Comparison of ENCODE assay signal across 20 cellular contexts in genomic region chr2:44549856-44550255, GRCh38.
DNase-seq lines count a peak whose midpoint lies in the region; ATAC-seq, FAIRE-seq and TF ChIP-seq lines count a peak whose summit lies in the region.
"Had no signal": no experiment of that assay in that cellular context is flagged by ENCODE, and none has a peak within 500 bp of the region (broad histone marks: within the 10 kb centered on the region; RNA-seq: fewer than 3 reads in every experiment).

No MANE protein-coding gene starts in this region.

- H3K9me3 ChIP-seq in astrocyte (ENCODE audit: insufficient read depth, low read depth, low read length) = no peaks in the 10 kb centered on the region
- H3K9me3 ChIP-seq: stomach had no signal

- H3K36me3 Mint-ChIP-seq in astrocyte (ENCODE audit: low read depth, unreplicated experiment) (no peaks in the 10 kb centered on the region), endothelial cell (ENCODE audit: low read depth, unreplicated experiment) (no peaks in the 10 kb centered on the region)
- H3K36me3 Mint-ChIP-seq in activated CD4-positive, alpha-beta T cell treated with anti-CD3 and anti-CD28 coated beads for 36 hours (ENCODE audit: low read depth) = peaks cover 21% of the 10 kb centered on the region
- H3K36me3 Mint-ChIP-seq: type B pancreatic cell had no signal

- H2AFZ ChIP-seq in astrocyte (ENCODE audit: low read depth, low read length) = no peak overlapping the region

- H3K4me3 ChIP-seq in AG10803 (ENCODE audit: low read length) (no peak overlapping the region), astrocyte (ENCODE audit: insufficient read depth, low read depth, low read length) (no peak overlapping the region)
- H3K4me3 ChIP-seq: stomach had no signal

- no peaks in the 10 kb centered on the region for H3K36me3 ChIP-seq in astrocyte (ENCODE audit: insufficient read depth, low read length)
- H3K36me3 ChIP-seq: stomach had no signal

- H3K79me2 ChIP-seq in astrocyte (ENCODE audit: insufficient read depth, low read length) = no peaks in the 10 kb centered on the region

- H3K4me1 ChIP-seq in astrocyte (ENCODE audit: insufficient read depth, low read length) = peaks cover 27% of the 10 kb centered on the region
- H3K4me1 ChIP-seq: stomach had no signal

- no peak overlapping the region for H3K9ac ChIP-seq in astrocyte (ENCODE audit: low read length)
- H3K9ac ChIP-seq: KMS-11 had no signal

- H3K27me3 Mint-ChIP-seq in astrocyte (ENCODE audit: low read depth, unreplicated experiment) (no peaks in the 10 kb centered on the region), endothelial cell (ENCODE audit: unreplicated experiment) (peaks cover 2% of the 10 kb centered on the region)
- H3K27me3 Mint-ChIP-seq in activated CD4-positive, alpha-beta T cell treated with anti-CD3 and anti-CD28 coated beads for 36 hours = no peaks in the 10 kb centered on the region
- H3K27me3 Mint-ChIP-seq: activated CD4-positive, alpha-beta T cell treated with anti-CD3 and anti-CD28 coated beads, Interleukin-2, amount 10 ng/mL, durations not matched to agents 24 days and 14 days; CD8-positive, alpha-beta memory T cell; type B pancreatic cell had no signal

- H3K27ac ChIP-seq in astrocyte (ENCODE audit: low read depth, low read length) = peak overlapping the region; percentile 33
- H3K27ac ChIP-seq: KMS-11, stomach had no signal

- POLR2A ChIA-PET in activated CD4-positive, alpha-beta T cell treated with anti-CD3 and anti-CD28 coated beads for 36 hours (lab: Charles Lee) = no interaction called here

- H3K4me3 Mint-ChIP-seq in astrocyte (ENCODE audit: unreplicated experiment) (no peak overlapping the region), endothelial cell (ENCODE audit: unreplicated experiment) (no peak overlapping the region)
- no peak overlapping the region for H3K4me3 Mint-ChIP-seq in activated CD4-positive, alpha-beta T cell treated with anti-CD3 and anti-CD28 coated beads for 36 hours
- H3K4me3 Mint-ChIP-seq: activated CD4-positive, alpha-beta T cell treated with anti-CD3 and anti-CD28 coated beads, Interleukin-2, amount 10 ng/mL, durations not matched to agents 24 days and 14 days; CD8-positive, alpha-beta memory T cell; type B pancreatic cell had no signal

- peak; percentile 46 for DNase-seq in AG10803 (ENCODE audit: low read depth)
- peak; percentile 21 for DNase-seq in HTR-8/SVneo (ENCODE audit: insufficient read length, low spot score)
- DNase-seq in astrocyte (ENCODE audit: low read depth) = peak; percentile 70
- peak; percentile 37 for DNase-seq in fibroblast of peridontal ligament (ENCODE audit: extremely low read depth)
- no peak for DNase-seq in endothelial cell (ENCODE audit: low spot score)
- no peak for DNase-seq in stimulated activated CD4-positive, alpha-beta T cell treated with anti-CD3 and anti-CD28 coated beads, Interleukin-4, amount 100 ng/mL, for 24 hours
- no peak for DNase-seq in activated CD4-positive, alpha-beta T cell treated with anti-CD3 and anti-CD28 coated beads for 36 hours
- DNase-seq: activated CD4-positive, alpha-beta T cell treated with anti-CD3 and anti-CD28 coated beads, Interleukin-2, amount 10 ng/mL, durations not matched to agents 24 days and 14 days; CD8-positive, alpha-beta memory T cell; DMS79; NCI-H1105; NCI-H526; occipital lobe; right cardiac atrium; stomach had no signal

- H3K27me3 ChIP-seq in astrocyte (ENCODE audit: insufficient read depth, low read length) = no peaks in the 10 kb centered on the region
- H3K27me3 ChIP-seq: stomach had no signal

- no peaks in the 10 kb centered on the region for H3K9me3 Mint-ChIP-seq in astrocyte (ENCODE audit: unreplicated experiment)
- H3K9me3 Mint-ChIP-seq in endothelial cell (ENCODE audit: unreplicated experiment) = no peaks in the 10 kb centered on the region
- H3K9me3 Mint-ChIP-seq in activated CD4-positive, alpha-beta T cell treated with anti-CD3 and anti-CD28 coated beads for 36 hours (ENCODE audit: low read depth) = no peaks in the 10 kb centered on the region
- H3K9me3 Mint-ChIP-seq: activated CD4-positive, alpha-beta T cell treated with anti-CD3 and anti-CD28 coated beads, Interleukin-2, amount 10 ng/mL, durations not matched to agents 24 days and 14 days; CD8-positive, alpha-beta memory T cell; type B pancreatic cell had no signal

- H4K20me1 ChIP-seq in astrocyte (ENCODE audit: insufficient read depth, low read length) = no peaks in the 10 kb centered on the region

- FAIRE-seq in HTR-8/SVneo (lab: Jason Lieb, UNC) (no peak), astrocyte (lab: Jason Lieb, UNC) (no peak)
- FAIRE-seq: GM18507, H1 had no signal

- H3K27ac Mint-ChIP-seq in astrocyte (ENCODE audit: unreplicated experiment) (peak overlapping the region; percentile 1), endothelial cell (ENCODE audit: unreplicated experiment) (no peak overlapping the region)
- H3K27ac Mint-ChIP-seq in activated CD4-positive, alpha-beta T cell treated with anti-CD3 and anti-CD28 coated beads for 36 hours = no peak overlapping the region
- H3K27ac Mint-ChIP-seq: activated CD4-positive, alpha-beta T cell treated with anti-CD3 and anti-CD28 coated beads, Interleukin-2, amount 10 ng/mL, durations not matched to agents 24 days and 14 days; CD8-positive, alpha-beta memory T cell; type B pancreatic cell had no signal

- H3K4me2 ChIP-seq in astrocyte (ENCODE audit: low read length) = peak overlapping the region; percentile 48
- H3K4me2 ChIP-seq: KMS-11 had no signal

- no peak for ATAC-seq in HG02870 (IDR thresholded peaks at IDR 0.05; ENCODE audit: unreplicated experiment)
- ATAC-seq in activated CD4-positive, alpha-beta T cell treated with anti-CD3 and anti-CD28 coated beads for 36 hours = no peak
- ATAC-seq: right cardiac atrium had no signal

- H3K4me1 Mint-ChIP-seq in astrocyte (ENCODE audit: low read depth, unreplicated experiment) (peaks cover 18% of the 10 kb centered on the region), endothelial cell (ENCODE audit: unreplicated experiment) (peaks cover 2% of the 10 kb centered on the region)
- peaks cover 17% of the 10 kb centered on the region for H3K4me1 Mint-ChIP-seq in activated CD4-positive, alpha-beta T cell treated with anti-CD3 and anti-CD28 coated beads for 36 hours
- H3K4me1 Mint-ChIP-seq: CD8-positive, alpha-beta memory T cell had no signal

- TF ChIP-seq CTCF in AG10803 (conservative IDR thresholded peaks at IDR 0.05; ENCODE audit: low read length) (no peak), astrocyte (IDR thresholded peaks at IDR 0.05; ENCODE audit: insufficient read depth, low read depth, low read length) (no peak), endothelial cell (IDR thresholded peaks at IDR 0.05; ENCODE audit: unreplicated experiment) (no peak)

- CTCF ChIA-PET in activated CD4-positive, alpha-beta T cell treated with anti-CD3 and anti-CD28 coated beads for 36 hours (lab: Charles Lee) = no interaction called here

- intact Hi-C loops in activated CD4-positive, alpha-beta T cell treated with anti-CD3 and anti-CD28 coated beads for 36 hours (cut with DNase I, micrococcal nuclease) = loop anchor here (2.0 kb wide), 2 partner anchors 29 to 67 kb away; no protein-coding TSS in a partner anchor

Comparison
In these comparisons a context has a peak if more than half of its experiments do, and no peak if none do; other contexts are left out.
1. DNase-seq: peak in AG10803 (single experiment), HTR-8/SVneo (single experiment), astrocyte (single experiment) and fibroblast of peridontal ligament (single experiment); none in endothelial cell (single experiment), stimulated activated CD4-positive, alpha-beta T cell treated with anti-CD3 and anti-CD28 coated beads, Interleukin-4, amount 100 ng/mL, for 24 hours (single experiment) and activated CD4-positive, alpha-beta T cell treated with anti-CD3 and anti-CD28 coated beads for 36 hours (single experiment).